7 cellular contexts compared by ENCODE assay signal in genomic region chr9:7976167-7976755, GRCh38.
DNase-seq lines count a peak whose midpoint lies in the region; ATAC-seq and TF ChIP-seq lines count a peak whose summit lies in the region.

No MANE protein-coding gene starts in this region.

- in situ Hi-C loops in brain microvascular endothelial cell (cut with HindIII; ENCODE audit: low pct_ligation_motif_present, low sequenced_read_pairs) = no loop called here

- H3K36me3 ChIP-seq in osteoblast (ENCODE audit: insufficient read depth, low read length) (no peaks in the 10 kb centered on the region), brain microvascular endothelial cell (replicated peaks) (no peaks in the 10 kb centered on the region)

- no peaks in the 10 kb centered on the region for H3K79me2 ChIP-seq in osteoblast (ENCODE audit: insufficient read depth, low read length)

- H4K20me1 ChIP-seq in osteoblast (ENCODE audit: insufficient read depth, low read length) = no peaks in the 10 kb centered on the region

- peak; percentile 49 for DNase-seq in GM19240 (ENCODE audit: insufficient read length, low spot score)
- peak; percentile 98 for DNase-seq in SKM-1 treated with dmso at 0.1 percent for 144 hours (lab: John Stamatoyannopoulos, UW; ENCODE audit: unreplicated experiment)
- DNase-seq in effector CD4-positive, alpha-beta T cell = peak; percentile 40
- DNase-seq in stimulated activated naive CD4-positive, alpha-beta T cell treated with Interleukin-2 at 50 U/mL for 16 hours (lab: John Stamatoyannopoulos, UW) = peak; percentile 39
- DNase-seq in osteoblast (ENCODE audit: insufficient read length, low spot score, missing footprints) = no peak
- DNase-seq in brain microvascular endothelial cell = no peak

- no peaks in the 10 kb centered on the region for H3K9me3 ChIP-seq in osteoblast (ENCODE audit: low read depth, low read length)

- H3K27me3 ChIP-seq in osteoblast (ENCODE audit: insufficient read depth, low read length) (no peaks in the 10 kb centered on the region), brain microvascular endothelial cell (replicated peaks) (no peaks in the 10 kb centered on the region)

- no peaks in the 10 kb centered on the region for H3K4me1 ChIP-seq in osteoblast (ENCODE audit: insufficient read depth, low read length)

- no peak for TF ChIP-seq CTCF in osteoblast (IDR thresholded peaks at IDR 0.05; ENCODE audit: extremely low read depth, low read depth, low read length)
- TF ChIP-seq CTCF in brain microvascular endothelial cell (IDR thresholded peaks at IDR 0.05; ENCODE audit: low read depth, low read length, missing control alignments) = no peak

- no peak overlapping the region for H2AFZ ChIP-seq in osteoblast (ENCODE audit: low read length)

- peak; percentile 96 for ATAC-seq in HG03045 (IDR thresholded peaks at IDR 0.05; ENCODE audit: unreplicated experiment)

- no peak overlapping the region for H3K4me2 ChIP-seq in osteoblast (ENCODE audit: insufficient read depth, low read length)

- H3K4me3 ChIP-seq in osteoblast (ENCODE audit: insufficient read depth, low read length) = no peak overlapping the region
- no peak overlapping the region for H3K4me3 ChIP-seq in brain microvascular endothelial cell (ENCODE audit: low read depth, low read length)

- H3K27ac ChIP-seq in osteoblast (ENCODE audit: low read depth, low read length) (no peak overlapping the region), brain microvascular endothelial cell (no peak overlapping the region)

Comparison
In these comparisons a context has a peak if more than half of its experiments do, and no peak if none do; other contexts are left out.
1. DNase-seq: peak in GM19240 (single experiment), SKM-1 treated with dmso at 0.1 percent for 144 hours (single experiment), effector CD4-positive, alpha-beta T cell (single experiment) and stimulated activated naive CD4-positive, alpha-beta T cell treated with Interleukin-2 at 50 U/mL for 16 hours (single experiment); none in osteoblast (single experiment) and brain microvascular endothelial cell (single experiment).